Comparison of ENCODE assay signal across 24 cellular contexts in the genomic region with DNA sequence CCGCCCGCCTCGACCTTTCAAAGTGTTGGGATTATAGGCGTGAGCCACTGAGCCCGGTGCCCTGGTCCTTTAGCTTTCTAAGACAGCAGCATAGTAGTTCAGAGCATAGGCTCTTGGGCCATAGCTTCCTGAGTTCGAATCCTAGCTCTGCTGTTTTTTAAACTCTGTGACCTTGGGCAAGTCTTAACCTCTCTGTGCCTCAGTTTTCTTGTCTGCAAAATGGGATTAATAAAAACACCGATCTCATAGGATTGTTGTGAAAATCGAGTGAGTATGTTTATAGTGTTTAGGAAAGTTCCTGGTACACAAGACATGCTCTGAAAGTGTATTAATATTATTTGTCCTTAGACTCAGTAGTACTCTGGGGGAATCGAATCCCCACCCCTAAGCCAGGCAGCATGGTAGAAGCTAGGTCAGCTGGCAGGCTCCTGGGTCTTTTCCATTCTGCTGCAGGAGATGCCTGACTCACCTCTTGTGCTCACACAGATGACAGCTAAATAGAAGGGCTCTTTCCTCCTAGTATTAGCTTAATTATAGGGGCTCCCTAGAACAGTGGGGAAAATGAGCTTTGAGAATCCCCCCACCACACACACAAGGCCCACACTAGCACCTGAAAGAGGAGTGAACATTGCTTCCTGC. TPM values are rescaled to one million over a fixed set of nuclear protein-coding genes. Genes with fewer than 3 reads are reported as not detected.
DNase-seq lines count a peak whose midpoint lies in the region; ATAC-seq and TF ChIP-seq lines count a peak whose summit lies in the region.
"Had no signal": no experiment of that assay in that cellular context is flagged by ENCODE, and none has a peak within 500 bp of the region (broad histone marks: within the 10 kb centered on the region; RNA-seq: fewer than 3 reads in every experiment).

No MANE protein-coding gene starts in this region.

- H3K4me1 ChIP-seq in A673 (ENCODE audit: insufficient read depth, low read length, poor library complexity, severe bottlenecking): peaks cover 60% of the 10 kb centered on the region
- peaks cover 44% of the 10 kb centered on the region for H3K4me1 ChIP-seq in CD8-positive, alpha-beta memory T cell (ENCODE audit: insufficient read depth, low read length)
- no peaks in the 10 kb centered on the region for H3K4me1 ChIP-seq in SJCRH30
- H3K4me1 ChIP-seq: adrenal gland, esophagus squamous epithelium had no signal

- H3K27me3 ChIP-seq in A673 (replicated peaks; ENCODE audit: insufficient read depth, low read depth, low read length, poor library complexity) (no peaks in the 10 kb centered on the region), SJCRH30 (no peaks in the 10 kb centered on the region)
- H3K27me3 ChIP-seq in CD8-positive, alpha-beta memory T cell (ENCODE audit: insufficient read depth, low read length, poor library complexity, severe bottlenecking): no peaks in the 10 kb centered on the region
- H3K27me3 ChIP-seq: adrenal gland had no signal

- DNase-seq in A673 (ENCODE audit: low spot score) (no peak), naive B cell (no peak), SJCRH30 (no peak)
- DNase-seq in CD8-positive, alpha-beta memory T cell: no peak
- DNase-seq in activated CD8-positive, alpha-beta T cell treated with anti-CD3 and anti-CD28 coated beads, Interleukin-2, amount 10 ng/mL, durations not matched to agents 7 days and 5 days: no peak
- DNase-seq: activated CD4-positive, alpha-beta T cell treated with anti-CD3 and anti-CD28 coated beads, Interleukin-2, amount 50 U/mL, for 48 hours; adrenal gland; effector CD4-positive, alpha-beta T cell; esophagus squamous epithelium; left colon; NCI-H1436 treated with DMSO at 0.1 percent for 48 hours; NCI-H2171; NCI-H748 treated with DMSO at 0.1 percent for 48 hours; OCI-M1; Right ventricle myocardium superior; stimulated activated CD4-positive, alpha-beta T cell treated with anti-CD3 and anti-CD28 coated beads, Interleukin-4, amount 100 ng/mL, for 24 hours; T-helper 1 cell had no signal

- CTCF ChIA-PET in A673 (lab: Charles Lee): interaction anchor here (0.6 to 3.3 kb wide), 4 partner anchors 20 to 442 kb away, joined by 3 to 43 read pairs (median 8); no protein-coding TSS in a partner anchor
- CTCF ChIA-PET in CD8-positive, alpha-beta memory T cell (lab: Charles Lee): interaction anchor here (1.0 to 4.1 kb wide), 6 partner anchors 10 to 133 kb away, joined by 3 to 86 read pairs (median 4); no protein-coding TSS in a partner anchor
- CTCF ChIA-PET in activated CD8-positive, alpha-beta T cell treated with anti-CD3 and anti-CD28 coated beads, Interleukin-2, amount 10 ng/mL, durations not matched to agents 7 days and 5 days (lab: Charles Lee): interaction anchor here (0.6 to 4.3 kb wide), 15 partner anchors 10 to 235 kb away, joined by 3 to 85 read pairs (median 4); no protein-coding TSS in a partner anchor

- H3K36me3 ChIP-seq in A673 (ENCODE audit: insufficient read depth, low read length, poor library complexity, severe bottlenecking) (peaks cover 4% of the 10 kb centered on the region), SJCRH30 (no peaks in the 10 kb centered on the region)
- H3K36me3 ChIP-seq in CD8-positive, alpha-beta memory T cell (ENCODE audit: insufficient read depth, low read length): peaks cover 6% of the 10 kb centered on the region
- H3K36me3 ChIP-seq: adrenal gland, esophagus squamous epithelium had no signal

- H3K27ac Mint-ChIP-seq in CD8-positive, alpha-beta memory T cell: peak overlapping the region in 6 of 8 donors; percentile 26 to 84 (median 50)
- H3K27ac Mint-ChIP-seq in activated CD8-positive, alpha-beta T cell treated with anti-CD3 and anti-CD28 coated beads, Interleukin-2, amount 10 ng/mL, durations not matched to agents 7 days and 5 days: peak overlapping the region; percentile 76
- peak overlapping the region; percentile 70 to 98 (median 89) for H3K27ac Mint-ChIP-seq in naive B cell
- H3K27ac Mint-ChIP-seq: mesothelial cell of epicardium had no signal

- peaks cover 77 to 91% (median 85%) of the 10 kb centered on the region in 3 donors for H3K4me1 Mint-ChIP-seq in CD8-positive, alpha-beta memory T cell
- H3K4me1 Mint-ChIP-seq in activated CD8-positive, alpha-beta T cell treated with anti-CD3 and anti-CD28 coated beads, Interleukin-2, amount 10 ng/mL, durations not matched to agents 7 days and 5 days (ENCODE audit: low read depth): peaks cover 84% of the 10 kb centered on the region
- H3K4me1 Mint-ChIP-seq in naive B cell: peaks cover 78 to 96% (median 88%) of the 10 kb centered on the region in 3 donors
- H3K4me1 Mint-ChIP-seq: mesothelial cell of epicardium had no signal

- ATAC-seq in activated CD8-positive, alpha-beta T cell treated with anti-CD3 and anti-CD28 coated beads, Interleukin-2, amount 10 ng/mL, durations not matched to agents 7 days and 5 days: no peak
- ATAC-seq in naive B cell (ENCODE audit: low read depth in 2 of 2) (no peak), HG02798 (IDR thresholded peaks at IDR 0.05; ENCODE audit: poor library complexity, unreplicated experiment) (no peak), GM21447 (IDR thresholded peaks at IDR 0.05; ENCODE audit: unreplicated experiment) (no peak), HG03139 (IDR thresholded peaks at IDR 0.05; ENCODE audit: unreplicated experiment) (no peak)
- ATAC-seq: left colon had no signal

- intact Hi-C loops in A673 (cut with micrococcal nuclease; ENCODE audit: unreplicated experiment): no loop called here

- no peaks in the 10 kb centered on the region for H3K27me3 Mint-ChIP-seq in CD8-positive, alpha-beta memory T cell
- H3K27me3 Mint-ChIP-seq in activated CD8-positive, alpha-beta T cell treated with anti-CD3 and anti-CD28 coated beads, Interleukin-2, amount 10 ng/mL, durations not matched to agents 7 days and 5 days (ENCODE audit: low read depth): no peaks in the 10 kb centered on the region
- H3K27me3 Mint-ChIP-seq in naive B cell: no peaks in the 10 kb centered on the region

- H3K4me3 ChIP-seq in A673 (ENCODE audit: low read depth, low read length, poor library complexity, severe bottlenecking) (no peak overlapping the region), SJCRH30 (no peak overlapping the region)
- no peak overlapping the region for H3K4me3 ChIP-seq in CD8-positive, alpha-beta memory T cell (ENCODE audit: low read length)
- H3K4me3 ChIP-seq: adrenal gland, esophagus squamous epithelium had no signal

- H3K4me3 Mint-ChIP-seq in CD8-positive, alpha-beta memory T cell: peak overlapping the region in 2 of 7 donors; percentile 15 to 80
- no peak overlapping the region for H3K4me3 Mint-ChIP-seq in activated CD8-positive, alpha-beta T cell treated with anti-CD3 and anti-CD28 coated beads, Interleukin-2, amount 10 ng/mL, durations not matched to agents 7 days and 5 days
- H3K4me3 Mint-ChIP-seq in naive B cell: peak overlapping the region; percentile 39 to 89 (median 72)
- H3K4me3 Mint-ChIP-seq: mesothelial cell of epicardium had no signal

- POLR2A ChIA-PET in A673 (lab: Charles Lee; ENCODE audit: low non-redundant PET): interaction anchor here (0.7 kb wide), 1 partner anchor 21 kb away, joined by 3 read pairs; no protein-coding TSS in a partner anchor
- POLR2A ChIA-PET in CD8-positive, alpha-beta memory T cell (lab: Charles Lee): no interaction called here
- POLR2A ChIA-PET in activated CD8-positive, alpha-beta T cell treated with anti-CD3 and anti-CD28 coated beads, Interleukin-2, amount 10 ng/mL, durations not matched to agents 7 days and 5 days (lab: Charles Lee): interaction anchor here (0.7 to 0.8 kb wide), 2 partner anchors 12 to 14 kb away, joined by 3 read pairs; no protein-coding TSS in a partner anchor

- H3K9me3 Mint-ChIP-seq in CD8-positive, alpha-beta memory T cell: no peaks in the 10 kb centered on the region
- H3K9me3 Mint-ChIP-seq in activated CD8-positive, alpha-beta T cell treated with anti-CD3 and anti-CD28 coated beads, Interleukin-2, amount 10 ng/mL, durations not matched to agents 7 days and 5 days (ENCODE audit: insufficient read depth): no peaks in the 10 kb centered on the region
- no peaks in the 10 kb centered on the region for H3K9me3 Mint-ChIP-seq in naive B cell
- H3K9me3 Mint-ChIP-seq: mesothelial cell of epicardium had no signal

- TF ChIP-seq CTCF in A673 (conservative IDR thresholded peaks at IDR 0.05; ENCODE audit: low read depth, low read length): no peak

- no TSS peak for BruUV-seq in A673 (replicated peaks; lab: Mats Ljungman, UMichigan)

- peaks cover 6 to 34% (median 8%) of the 10 kb centered on the region in 3 donors for H3K36me3 Mint-ChIP-seq in CD8-positive, alpha-beta memory T cell
- H3K36me3 Mint-ChIP-seq in activated CD8-positive, alpha-beta T cell treated with anti-CD3 and anti-CD28 coated beads, Interleukin-2, amount 10 ng/mL, durations not matched to agents 7 days and 5 days (ENCODE audit: low read depth): peaks cover 40% of the 10 kb centered on the region
- peaks cover 12 to 18% of the 10 kb centered on the region in 2 donors for H3K36me3 Mint-ChIP-seq in naive B cell
- H3K36me3 Mint-ChIP-seq: mesothelial cell of epicardium had no signal

- H3K27ac ChIP-seq in A673 (ENCODE audit: low read depth, low read length, poor library complexity, severe bottlenecking) (peak overlapping the region; percentile 73), SJCRH30 (no peak overlapping the region)
- H3K27ac ChIP-seq in CD8-positive, alpha-beta memory T cell (ENCODE audit: low read depth, low read length): no peak overlapping the region
- H3K27ac ChIP-seq: adrenal gland, esophagus squamous epithelium, VCaP had no signal

- H3K9me3 ChIP-seq in A673 (ENCODE audit: low read depth, low read length, poor library complexity, severe bottlenecking): no peaks in the 10 kb centered on the region
- H3K9me3 ChIP-seq in CD8-positive, alpha-beta memory T cell (ENCODE audit: low read length): no peaks in the 10 kb centered on the region
- H3K9me3 ChIP-seq in SJCRH30 (replicated peaks): no peaks in the 10 kb centered on the region
- H3K9me3 ChIP-seq: adrenal gland, esophagus squamous epithelium had no signal

RNA-seq across cellular contexts. Expression of a gene that starts 44.1 kb away (rescaled TPM):
- 158 and 171 TPM in 2 replicates for total RNA-seq in A673 (2021)
- total RNA-seq in CD8-positive, alpha-beta memory T cell: 10 to 100 TPM; 96.5 to 98.2 TPM
- polyA plus RNA-seq in CD8-positive, alpha-beta memory T cell: 136 TPM
- 100 to 1,000 TPM; 101 to 105 TPM for total RNA-seq in activated CD8-positive, alpha-beta T cell treated with anti-CD3 and anti-CD28 coated beads, Interleukin-2, amount 10 ng/mL, durations not matched to agents 7 days and 5 days
- 100 to 1,000 TPM; 213 to 344 (median 285) TPM for polyA plus RNA-seq in naive B cell (ENCODE audit: low read depth in 6 of 6)
- not detected in 2 replicates for total RNA-seq in SJCRH30 (2014; rRNA removed; shearing (Covaris generic))
- total RNA-seq: MCF 10A, pulmonary artery endothelial cell had no signal

Comparison
In these comparisons a context has a peak if more than half of its experiments do, and no peak if none do; other contexts are left out.
1. RNA of a gene that starts 44.1 kb away (total RNA-seq): 158 to 171 TPM in A673, 101 to 105 TPM in activated CD8-positive, alpha-beta T cell treated with anti-CD3 and anti-CD28 coated beads, Interleukin-2, amount 10 ng/mL, durations not matched to agents 7 days and 5 days and 96.5 to 98.2 TPM in CD8-positive, alpha-beta memory T cell; not detected in SJCRH30; every median in the first group is over 10 times any median in the second.
2. Peak in every context shown above with its lines, with median percentiles within 50 percentile points of each other: H3K27ac Mint-ChIP-seq.